Comparison of ENCODE assay signal across 2 cellular contexts in genomic region chr1:1761504-1762376, GRCh38.
TF ChIP-seq lines count a peak whose summit lies in the region.

No MANE protein-coding gene starts in this region.

TF ChIP-seq in HepG2, 621 proteins besides CTCF, POLR2A, EP300 and RAD21:
- TF ChIP-seq E2F1 (CRISPR knock-in tag; IDR thresholded peaks at IDR 0.05) (no peak), HCFC1 (IDR thresholded peaks at IDR 0.05; ENCODE audit: low read depth, low read length) (no peak)

TF ChIP-seq in K562, 482 proteins besides CTCF, POLR2A, EP300 and RAD21:
- TF ChIP-seq RBFOX2 (IDR thresholded peaks at IDR 0.05; ENCODE audit: low read depth, low read length) (peak; percentile 9; the same call in 1 of the 2 replicates), RUNX1 (IDR thresholded peaks at IDR 0.05; ENCODE audit: low read depth) (no peak)
